ENCODE assay signal across 8 cellular contexts in genomic region chr9:132769895-132770774, GRCh38.
DNase-seq lines count a peak whose midpoint lies in the region; ATAC-seq, FAIRE-seq and TF ChIP-seq lines count a peak whose summit lies in the region.

No MANE protein-coding gene starts in this region.

- no peak for TF ChIP-seq POLR2A in suprapubic skin (IDR thresholded peaks at IDR 0.05)

- H3K4me3 ChIP-seq in suprapubic skin: peak overlapping the region; percentile 61

- no peak for TF ChIP-seq EP300 in suprapubic skin (IDR thresholded peaks at IDR 0.05)

- no peaks in the 10 kb centered on the region for H3K9me3 ChIP-seq in suprapubic skin

- WGBS in suprapubic skin: under 1% methylated on average over 13 of the region's 54 CpGs

- peaks cover 18% of the 10 kb centered on the region for H3K4me1 ChIP-seq in suprapubic skin

- TF ChIP-seq CTCF in GM13977 (IDR thresholded peaks at IDR 0.05; ENCODE audit: extremely low read depth, insufficient read depth, missing control alignments) (no peak), suprapubic skin (IDR thresholded peaks at IDR 0.05) (no peak)

- DNase-seq in GM13977 (ENCODE audit: low spot score): peak; percentile 85
- DNase-seq in RCC 7860 (ENCODE audit: low spot score): peak; percentile 27
- peak; percentile 10 to 49 (median 32) for DNase-seq in activated naive CD4-positive, alpha-beta T cell (lab: John Stamatoyannopoulos, UW)
- peak; percentile 31 for DNase-seq in globus pallidus (ENCODE audit: low spot score)
- DNase-seq in occipital lobe (lab: John Stamatoyannopoulos, UW): peak; percentile 27
- peak in 1 of 2 donors; percentile 84 for DNase-seq in suprapubic skin (ENCODE audit: low spot score in 2 of 2)
- no peak for DNase-seq in NCI-H82 treated with DMSO at 0.1 percent for 48 hours (lab: John Stamatoyannopoulos, UW; ENCODE audit: unreplicated experiment)

- ATAC-seq in HG03095 (IDR thresholded peaks at IDR 0.05; ENCODE audit: unreplicated experiment): peak; percentile 64

- H3K27ac ChIP-seq in suprapubic skin: peak overlapping the region; percentile 78

- no peak for FAIRE-seq in RCC 7860 (lab: Jason Lieb, UNC)

- no peaks in the 10 kb centered on the region for H3K27me3 ChIP-seq in suprapubic skin

- in situ Hi-C loops in GM13977 (cut with MboI; ENCODE audit: low pct_unique_long_range_greater_than_20kb, low sequenced_read_pairs, unreplicated experiment): no loop called here

- H3K36me3 ChIP-seq in suprapubic skin: no peaks in the 10 kb centered on the region
